In genomic region chr20:3847419-3847940, GRCh38 we compare ENCODE assay signal across 8 cellular contexts. TPM values are rescaled to one million over a fixed set of nuclear protein-coding genes. Genes with fewer than 3 reads are reported as not detected.
DNase-seq lines count a peak whose midpoint lies in the region; ATAC-seq and TF ChIP-seq lines count a peak whose summit lies in the region.

No MANE protein-coding gene starts in this region.

- H3K27me3 Mint-ChIP-seq in GM23338 (ENCODE audit: insufficient read depth, low read depth, poor library complexity) (peaks cover 18% of the 10 kb centered on the region), T-helper 17 cell (no peaks in the 10 kb centered on the region)

- H3K9me3 ChIP-seq in T-helper 17 cell (ENCODE audit: control insufficient read depth, low read length, poor library complexity, severe bottlenecking), result no peaks in the 10 kb centered on the region

- TF ChIP-seq CTCF in GM23338 (conservative IDR thresholded peaks at IDR 0.05; ENCODE audit: low read depth in 2 of 2) (no peak), fibroblast of villous mesenchyme (IDR thresholded peaks at IDR 0.05; ENCODE audit: insufficient read depth, low read depth, low read length) (no peak), retinal pigment epithelial cell (conservative IDR thresholded peaks at IDR 0.05; ENCODE audit: low read depth, low read length) (no peak)

- no peaks in the 10 kb centered on the region for H3K9me2 ChIP-seq in GM23338 (ENCODE audit: insufficient read depth)

- peak overlapping the region; percentile 95 for H3K4me2 ChIP-seq in GM23338

- no peaks in the 10 kb centered on the region; the same call in 1 of the 2 replicates for H3K79me2 ChIP-seq in GM23338 (replicated peaks; ENCODE audit: insufficient read depth)

- no peaks in the 10 kb centered on the region for H3K27me3 ChIP-seq in GM23338 (ENCODE audit: insufficient read depth)

- peak overlapping the region; percentile 88 for H3K4me3 ChIP-seq in GM23338
- peak overlapping the region; percentile 91 for H3K4me3 ChIP-seq in fibroblast of villous mesenchyme (ENCODE audit: low read depth, low read length)
- peak overlapping the region; percentile 84 for H3K4me3 ChIP-seq in retinal pigment epithelial cell (ENCODE audit: low read length)

- DNase-seq in GM23338 (ENCODE audit: low spot score), result no peak
- no peak for DNase-seq in T-helper 17 cell
- no peak for DNase-seq in fibroblast of villous mesenchyme (ENCODE audit: low read depth)
- DNase-seq in retinal pigment epithelial cell (ENCODE audit: low read depth), result no peak
- DNase-seq in RKO (ENCODE audit: low spot score), result no peak
- no peak for DNase-seq in NCI-H146 (lab: John Stamatoyannopoulos, UW)

- peak overlapping the region; percentile 52; the same call in 1 of the 2 replicates for H3K27ac Mint-ChIP-seq in GM23338
- peak overlapping the region; percentile 80 for H3K27ac Mint-ChIP-seq in T-helper 17 cell

- H3K36me3 ChIP-seq in GM23338 (ENCODE audit: insufficient read depth), result no peaks in the 10 kb centered on the region

- H3K4me3 Mint-ChIP-seq in GM23338 (peak overlapping the region; percentile 87), T-helper 17 cell (peak overlapping the region; percentile 88)

- peaks cover 6% of the 10 kb centered on the region; the same call in 1 of the 2 replicates for H3F3A ChIP-seq in GM23338 (replicated peaks; ENCODE audit: low read depth)

- no peak overlapping the region for H3K27ac ChIP-seq in GM23338 (ENCODE audit: low read depth)

- H3K4me1 Mint-ChIP-seq in GM23338 (peaks cover 4% of the 10 kb centered on the region; the same call in 1 of the 3 replicates), T-helper 17 cell (peaks cover 12% of the 10 kb centered on the region)

- ATAC-seq in GM23338 (no peak), T-helper 17 cell (no peak), GM21737 (IDR thresholded peaks at IDR 0.05; ENCODE audit: unreplicated experiment) (no peak), HG03159 (IDR thresholded peaks at IDR 0.05; ENCODE audit: unreplicated experiment) (no peak)

- H3K4me1 ChIP-seq in GM23338 (ENCODE audit: insufficient read depth), result peaks cover 4% of the 10 kb centered on the region

- H4K20me1 ChIP-seq in GM23338 (replicated peaks; ENCODE audit: insufficient read depth), result no peaks in the 10 kb centered on the region; the same call in 1 of the 2 replicates

- H3K36me3 Mint-ChIP-seq in GM23338 (ENCODE audit: low read depth) (0 out of 3 replicates have a peak, but pooled peaks cover 3% of the 10 kb centered on the region), T-helper 17 cell (ENCODE audit: low read depth) (no peaks in the 10 kb centered on the region)

- H3K9me3 Mint-ChIP-seq in GM23338, result no peaks in the 10 kb centered on the region

- 0 out of 2 replicates have a peak overlapping the region, but pooled peaks have one; percentile 91 for H2AFZ ChIP-seq in GM23338

TF ChIP-seq in GM23338, 12 proteins besides CTCF, POLR2A, EP300 and RAD21 (continues in another document):
- TF ChIP-seq JUNB (IDR thresholded peaks at IDR 0.05; ENCODE audit: unreplicated experiment) (no peak), EZH2 (IDR thresholded peaks at IDR 0.05; ENCODE audit: low read depth, unreplicated experiment) (no peak), STAT1 (IDR thresholded peaks at IDR 0.05; ENCODE audit: unreplicated experiment) (no peak), POLR2AphosphoS5 (IDR thresholded peaks at IDR 0.05; ENCODE audit: low read depth) (no peak), ETS1 (IDR thresholded peaks at IDR 0.05) (no peak), CREB1 (CRISPR knock-in tag; IDR thresholded peaks at IDR 0.05; ENCODE audit: low read depth) (no peak), REST (IDR thresholded peaks at IDR 0.05; ENCODE audit: unreplicated experiment) (no peak), EZH2phosphoT487 (IDR thresholded peaks at IDR 0.05; ENCODE audit: unreplicated experiment) (no peak), NANOG (IDR thresholded peaks at IDR 0.05; ENCODE audit: borderline replicate concordance) (no peak), ZNF114 (CRISPR knock-in tag; IDR thresholded peaks at IDR 0.05) (no peak)

RNA-seq across cellular contexts. Expression of gene MAVS, which starts 0.8 kb away (rescaled TPM):
- total RNA-seq in GM23338 (2014; rRNA removed; shearing (Covaris generic)), result 21.8 and 21.9 TPM in 2 replicates
- 4.4 and 5.2 TPM in 2 replicates for polyA plus RNA-seq in GM23338 (2016; fragmentation: Nextera tagmentation; extraction: Ambion mirVana)
- total RNA-seq in T-helper 17 cell (10 to 100 TPM; 20.1 to 21.1 TPM), fibroblast of villous mesenchyme (26.7 and 32.4 TPM in 2 replicates)

RNA-seq across cellular contexts. Expression of gene AP5S1, which starts 27.1 kb away (rescaled TPM):
- total RNA-seq in GM23338 (2014; rRNA removed; shearing (Covaris generic)), result 1.2 and 1.8 TPM in 2 replicates
- polyA plus RNA-seq in GM23338 (2016; fragmentation: Nextera tagmentation; extraction: Ambion mirVana), result 1.8 and 2.8 TPM in 2 replicates
- total RNA-seq in T-helper 17 cell (10 to 100 TPM; 11.3 to 11.9 TPM), fibroblast of villous mesenchyme (17.7 and 20.6 TPM in 2 replicates)

RNA-seq across cellular contexts. Expression of gene PANK2, which starts 41.7 kb away (rescaled TPM):
- 63.4 and 72.0 TPM in 2 replicates for total RNA-seq in GM23338 (2014; rRNA removed; shearing (Covaris generic))
- polyA plus RNA-seq in GM23338 (2016; fragmentation: Nextera tagmentation; extraction: Ambion mirVana), result 36.1 and 36.8 TPM in 2 replicates
- total RNA-seq in T-helper 17 cell (10 to 100 TPM; 47.2 to 53.0 TPM), fibroblast of villous mesenchyme (53.5 and 64.8 TPM in 2 replicates)

RNA-seq across cellular contexts. Expression of gene CDC25B, which starts 51.4 kb away (rescaled TPM):
- total RNA-seq in GM23338 (2014; rRNA removed; shearing (Covaris generic)), result 19.9 and 33.0 TPM in 2 replicates
- polyA plus RNA-seq in GM23338 (2016; fragmentation: Nextera tagmentation; extraction: Ambion mirVana), result 9.8 and 10.5 TPM in 2 replicates
- 100 to 1,000 TPM; 220 to 223 TPM for total RNA-seq in T-helper 17 cell
- 28.0 and 46.2 TPM in 2 replicates for total RNA-seq in fibroblast of villous mesenchyme
